20 cellular contexts compared by ENCODE assay signal in the genomic region with DNA sequence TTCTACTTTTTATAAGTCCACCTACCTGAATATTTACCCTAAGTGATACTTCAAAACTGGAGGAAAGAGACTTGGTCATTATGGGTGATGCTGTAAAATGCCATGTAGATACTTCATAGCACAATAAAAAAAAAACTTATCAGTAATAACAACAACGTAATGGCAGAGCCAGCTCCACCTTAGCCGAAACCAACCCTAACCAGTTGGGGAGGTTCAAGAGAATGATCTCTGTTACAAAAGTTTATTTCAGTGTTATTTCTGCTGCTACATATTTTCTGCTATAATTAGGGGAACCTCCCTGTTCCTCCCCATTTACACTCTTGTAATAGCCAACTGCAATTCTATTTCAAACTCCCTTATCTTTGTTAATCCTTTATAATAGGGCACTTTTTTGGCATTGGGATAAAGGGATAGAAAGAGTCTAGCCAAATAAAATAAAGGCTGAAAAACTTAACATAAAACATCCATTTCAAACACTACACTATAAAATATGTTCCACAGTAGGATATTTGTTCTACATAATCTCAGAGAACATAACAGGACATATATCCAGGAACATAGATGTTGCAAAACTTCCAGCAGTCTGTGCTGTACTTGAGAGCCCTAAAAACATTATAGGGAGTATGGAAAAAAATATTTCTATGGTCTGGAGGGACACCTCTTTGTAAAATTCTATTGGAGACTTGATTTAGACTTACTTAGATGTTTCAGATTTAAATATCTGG.
DNase-seq lines count a peak whose midpoint lies in the region; ATAC-seq, FAIRE-seq and TF ChIP-seq lines count a peak whose summit lies in the region.
"Had no signal": no experiment of that assay in that cellular context is flagged by ENCODE, and none has a peak within 500 bp of the region (broad histone marks: within the 10 kb centered on the region; RNA-seq: fewer than 3 reads in every experiment).

No MANE protein-coding gene starts in this region.

- no peak overlapping the region for H3K4me3 ChIP-seq in astrocyte (ENCODE audit: insufficient read depth, low read depth, low read length)
- no peak overlapping the region for H3K4me3 ChIP-seq in epithelial cell of esophagus (ENCODE audit: low read length)
- no peak overlapping the region for H3K4me3 ChIP-seq in pancreas
- no peak overlapping the region for H3K4me3 ChIP-seq in GM23338
- no peak overlapping the region for H3K4me3 ChIP-seq in gastroesophageal sphincter

- H3K4me3 Mint-ChIP-seq in astrocyte (ENCODE audit: unreplicated experiment), result no peak overlapping the region
- no peak overlapping the region for H3K4me3 Mint-ChIP-seq in endothelial cell (ENCODE audit: unreplicated experiment)
- H3K4me3 Mint-ChIP-seq in GM23338, result no peak overlapping the region
- H3K4me3 Mint-ChIP-seq: CD4-positive, alpha-beta memory T cell had no signal

- 48 to 61% methylated on average over 2 of the region's 2 CpGs for WGBS in pancreas, 2 donors
- WGBS in gastroesophageal sphincter (ENCODE audit: low coverage in 1 of 2), 2 donors, result 67 to 75% methylated on average over 2 of the region's 2 CpGs

- TF ChIP-seq POLR2A in gastroesophageal sphincter (IDR thresholded peaks at IDR 0.05), result no peak

- H3K27ac Mint-ChIP-seq in astrocyte (ENCODE audit: unreplicated experiment), result no peak overlapping the region
- no peak overlapping the region for H3K27ac Mint-ChIP-seq in endothelial cell (ENCODE audit: unreplicated experiment)
- no peak overlapping the region for H3K27ac Mint-ChIP-seq in GM23338
- H3K27ac Mint-ChIP-seq: CD4-positive, alpha-beta memory T cell had no signal

- no peaks in the 10 kb centered on the region for H3K4me1 ChIP-seq in astrocyte (ENCODE audit: insufficient read depth, low read length)
- no peaks in the 10 kb centered on the region for H3K4me1 ChIP-seq in pancreas
- no peaks in the 10 kb centered on the region for H3K4me1 ChIP-seq in GM23338 (ENCODE audit: insufficient read depth)
- no peaks in the 10 kb centered on the region for H3K4me1 ChIP-seq in gastroesophageal sphincter

- peak; percentile 23 for FAIRE-seq in astrocyte (lab: Jason Lieb, UNC)
- FAIRE-seq in pancreas (lab: Jason Lieb, UNC), result peak; percentile 68
- FAIRE-seq: A204.1, G401.6, GM12892, H1 had no signal

- H3K9me2 ChIP-seq in GM23338 (ENCODE audit: insufficient read depth), result no peaks in the 10 kb centered on the region

- DNase-seq in astrocyte (ENCODE audit: low read depth), result no peak
- peak; percentile 24 for DNase-seq in epithelial cell of esophagus (ENCODE audit: low read depth)
- peak in 1 of 2 donors; percentile 32 for DNase-seq in left colon
- no peak for DNase-seq in pancreas
- no peak for DNase-seq in endothelial cell (ENCODE audit: low spot score)
- no peak for DNase-seq in GM23338 (ENCODE audit: low spot score)
- DNase-seq: C1 segment of cervical spinal cord; Caco-2; CD4-positive, alpha-beta memory T cell; DMS153; DND-41; H7; HCEC 1CT had no signal

- no peaks in the 10 kb centered on the region for H3K4me1 Mint-ChIP-seq in astrocyte (ENCODE audit: low read depth, unreplicated experiment)
- no peaks in the 10 kb centered on the region for H3K4me1 Mint-ChIP-seq in endothelial cell (ENCODE audit: unreplicated experiment)
- no peaks in the 10 kb centered on the region for H3K4me1 Mint-ChIP-seq in GM23338
- H3K4me1 Mint-ChIP-seq: CD4-positive, alpha-beta memory T cell had no signal

- H3K27ac ChIP-seq in astrocyte (ENCODE audit: low read depth, low read length), result no peak overlapping the region
- no peak overlapping the region for H3K27ac ChIP-seq in pancreas
- H3K27ac ChIP-seq in GM23338 (ENCODE audit: low read depth), result no peak overlapping the region
- H3K27ac ChIP-seq in gastroesophageal sphincter, result no peak overlapping the region
- H3K27ac ChIP-seq: 22Rv1 had no signal

- no peaks in the 10 kb centered on the region for H3K79me2 ChIP-seq in astrocyte (ENCODE audit: insufficient read depth, low read length)
- no peaks in the 10 kb centered on the region for H3K79me2 ChIP-seq in GM23338 (replicated peaks; ENCODE audit: insufficient read depth)

- no peaks in the 10 kb centered on the region for H3K36me3 Mint-ChIP-seq in astrocyte (ENCODE audit: low read depth, unreplicated experiment)
- no peaks in the 10 kb centered on the region for H3K36me3 Mint-ChIP-seq in endothelial cell (ENCODE audit: low read depth, unreplicated experiment)
- H3K36me3 Mint-ChIP-seq in GM23338 (ENCODE audit: low read depth), result no peaks in the 10 kb centered on the region
- H3K36me3 Mint-ChIP-seq: CD4-positive, alpha-beta memory T cell had no signal

- no peak for TF ChIP-seq EP300 in gastroesophageal sphincter (IDR thresholded peaks at IDR 0.05)

- H4K20me1 ChIP-seq in astrocyte (ENCODE audit: insufficient read depth, low read length), result no peaks in the 10 kb centered on the region
- H4K20me1 ChIP-seq in GM23338 (replicated peaks; ENCODE audit: insufficient read depth), result no peaks in the 10 kb centered on the region

- H2AFZ ChIP-seq in astrocyte (ENCODE audit: low read depth, low read length), result no peak overlapping the region
- H2AFZ ChIP-seq in GM23338, result no peak overlapping the region

- H3K36me3 ChIP-seq in astrocyte (ENCODE audit: insufficient read depth, low read length), result no peaks in the 10 kb centered on the region
- H3K36me3 ChIP-seq in pancreas, result no peaks in the 10 kb centered on the region
- no peaks in the 10 kb centered on the region for H3K36me3 ChIP-seq in GM23338 (ENCODE audit: insufficient read depth)
- H3K36me3 ChIP-seq in gastroesophageal sphincter, result no peaks in the 10 kb centered on the region

- peak; percentile 87 for ATAC-seq in left colon
- ATAC-seq in pancreas, result no peak
- ATAC-seq in HG02763 (IDR thresholded peaks at IDR 0.05; ENCODE audit: unreplicated experiment), result no peak
- no peak for ATAC-seq in GM23338
- ATAC-seq in gastroesophageal sphincter, result no peak

- H3K9ac ChIP-seq in astrocyte (ENCODE audit: low read length), result no peak overlapping the region

- H3F3A ChIP-seq in GM23338 (replicated peaks; ENCODE audit: low read depth), result no peaks in the 10 kb centered on the region

- H3K27me3 ChIP-seq in astrocyte (ENCODE audit: insufficient read depth, low read length), result no peaks in the 10 kb centered on the region
- peaks cover 0 to 14% (median 0%) of the 10 kb centered on the region in 4 donors for H3K27me3 ChIP-seq in pancreas
- no peaks in the 10 kb centered on the region for H3K27me3 ChIP-seq in GM23338 (ENCODE audit: insufficient read depth)
- H3K27me3 ChIP-seq in gastroesophageal sphincter, result no peaks in the 10 kb centered on the region

- intact Hi-C loops in left colon (cut with DNase I, micrococcal nuclease), result no loop called here
- intact Hi-C loops in pancreas (cut with DNase I), result no loop called here

- H3K4me2 ChIP-seq in astrocyte (ENCODE audit: low read length), result no peak overlapping the region
- no peak overlapping the region for H3K4me2 ChIP-seq in GM23338

- H3K9me3 ChIP-seq in astrocyte (ENCODE audit: insufficient read depth, low read depth, low read length), result no peaks in the 10 kb centered on the region
- H3K9me3 ChIP-seq in pancreas, result no peaks in the 10 kb centered on the region
- H3K9me3 ChIP-seq in gastroesophageal sphincter, result no peaks in the 10 kb centered on the region
- H3K9me3 ChIP-seq: Caco-2 had no signal

- no peak for TF ChIP-seq CTCF in astrocyte (IDR thresholded peaks at IDR 0.05; ENCODE audit: insufficient read depth, low read depth, low read length)
- no peak for TF ChIP-seq CTCF in epithelial cell of esophagus (IDR thresholded peaks at IDR 0.05; ENCODE audit: insufficient read depth, low read depth, low read length, missing control alignments)
- TF ChIP-seq CTCF in pancreas (IDR thresholded peaks at IDR 0.05), result no peak
- no peak for TF ChIP-seq CTCF in endothelial cell (IDR thresholded peaks at IDR 0.05; ENCODE audit: unreplicated experiment)
- TF ChIP-seq CTCF in GM23338 (conservative IDR thresholded peaks at IDR 0.05; ENCODE audit: low read depth in 2 of 2), result no peak
- TF ChIP-seq CTCF in gastroesophageal sphincter (IDR thresholded peaks at IDR 0.05), result no peak

- H3K9me3 Mint-ChIP-seq in astrocyte (ENCODE audit: unreplicated experiment) (no peaks in the 10 kb centered on the region), endothelial cell (ENCODE audit: unreplicated experiment) (no peaks in the 10 kb centered on the region), GM23338 (no peaks in the 10 kb centered on the region)
- H3K9me3 Mint-ChIP-seq: CD4-positive, alpha-beta memory T cell had no signal

- H3K27me3 Mint-ChIP-seq in astrocyte (ENCODE audit: low read depth, unreplicated experiment) (no peaks in the 10 kb centered on the region), endothelial cell (ENCODE audit: unreplicated experiment) (no peaks in the 10 kb centered on the region), GM23338 (ENCODE audit: insufficient read depth, low read depth, poor library complexity) (no peaks in the 10 kb centered on the region)
- H3K27me3 Mint-ChIP-seq: CD4-positive, alpha-beta memory T cell had no signal

TF ChIP-seq in GM23338, 12 proteins besides CTCF, POLR2A, EP300 and RAD21 (continues in another document):
- TF ChIP-seq CREB1 (CRISPR knock-in tag; IDR thresholded peaks at IDR 0.05; ENCODE audit: low read depth), result no peak
- no peak for TF ChIP-seq NANOG (IDR thresholded peaks at IDR 0.05; ENCODE audit: borderline replicate concordance)
- TF ChIP-seq ZNF331 (CRISPR knock-in tag; IDR thresholded peaks at IDR 0.05; ENCODE audit: low read depth), result no peak
- no peak for TF ChIP-seq STAT1 (IDR thresholded peaks at IDR 0.05; ENCODE audit: unreplicated experiment)
- no peak for TF ChIP-seq POLR2AphosphoS5 (IDR thresholded peaks at IDR 0.05; ENCODE audit: low read depth)
- TF ChIP-seq JUNB (IDR thresholded peaks at IDR 0.05; ENCODE audit: unreplicated experiment), result no peak
- TF ChIP-seq EZH2 (IDR thresholded peaks at IDR 0.05; ENCODE audit: low read depth, unreplicated experiment), result no peak
- no peak for TF ChIP-seq EZH2phosphoT487 (IDR thresholded peaks at IDR 0.05; ENCODE audit: unreplicated experiment)
